Comparison of ENCODE assay signal across 18 cellular contexts in the genomic region with DNA sequence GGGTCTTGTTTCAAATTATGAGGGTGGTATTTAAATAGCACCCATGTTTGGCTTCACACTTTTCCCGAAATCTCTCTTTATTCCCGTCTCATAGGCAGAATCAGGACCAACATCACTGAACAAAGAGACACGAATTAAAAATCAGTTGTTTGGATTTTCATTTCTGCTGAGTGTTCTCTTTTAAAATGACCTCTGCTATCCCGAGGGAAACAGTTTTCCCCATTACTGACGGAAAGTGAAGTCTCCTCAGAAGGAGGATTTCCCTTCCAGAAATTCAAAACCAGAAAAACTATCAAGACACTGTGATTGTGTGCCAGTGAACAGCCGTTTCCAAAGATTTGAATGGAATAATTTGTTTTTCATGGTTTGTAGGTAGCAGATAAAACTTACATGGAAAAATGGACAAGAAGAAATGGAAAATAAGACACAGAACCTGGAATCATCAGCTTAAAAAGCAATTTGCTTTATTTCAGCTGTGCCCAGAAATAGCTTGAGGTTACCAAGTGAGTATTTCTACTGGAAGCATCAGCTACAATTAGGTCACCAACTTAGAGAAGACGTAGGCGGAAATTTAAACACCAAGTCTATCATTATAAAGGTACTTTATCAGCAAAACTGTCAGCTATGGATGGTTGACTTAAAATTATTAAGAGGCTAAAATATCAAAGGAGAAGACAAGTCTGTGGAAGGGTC.
DNase-seq lines count a peak whose midpoint lies in the region; ATAC-seq and TF ChIP-seq lines count a peak whose summit lies in the region.
"Had no signal": no experiment of that assay in that cellular context is flagged by ENCODE, and none has a peak within 500 bp of the region (broad histone marks: within the 10 kb centered on the region; RNA-seq: fewer than 3 reads in every experiment).

No MANE protein-coding gene starts in this region.

- no peak for ATAC-seq in CD4-positive, CD25-positive, alpha-beta regulatory T cell (ENCODE audit: low read depth in 2 of 2)
- no peak for ATAC-seq in DND-41 (ENCODE audit: insufficient read depth, low read depth)
- ATAC-seq in activated naive CD8-positive, alpha-beta T cell treated with anti-CD3 and anti-CD28 coated beads, Interleukin-2, amount 50 U/mL, for 24 hours = no peak
- ATAC-seq in Right ventricle myocardium superior (ENCODE audit: poor library complexity) = no peak
- ATAC-seq in GM21576 (IDR thresholded peaks at IDR 0.05; ENCODE audit: unreplicated experiment) = no peak

- no peaks in the 10 kb centered on the region for H3K9me3 ChIP-seq in CD4-positive, CD25-positive, alpha-beta regulatory T cell (ENCODE audit: control insufficient read depth in 2 of 2, low read length in 2 of 2)
- no peaks in the 10 kb centered on the region for H3K9me3 ChIP-seq in DND-41 (ENCODE audit: insufficient read depth, low read length, severe bottlenecking)
- H3K9me3 ChIP-seq: SK-N-SH had no signal

- peaks cover 36% of the 10 kb centered on the region for H3K36me3 Mint-ChIP-seq in CD4-positive, CD25-positive, alpha-beta regulatory T cell
- H3K36me3 Mint-ChIP-seq in activated naive CD8-positive, alpha-beta T cell treated with anti-CD3 and anti-CD28 coated beads, Interleukin-2, amount 50 U/mL, for 24 hours (ENCODE audit: low read depth) = peaks cover 6% of the 10 kb centered on the region
- no peaks in the 10 kb centered on the region for H3K36me3 Mint-ChIP-seq in nephron (ENCODE audit: low read depth)

- H3K4me3 Mint-ChIP-seq in CD4-positive, CD25-positive, alpha-beta regulatory T cell = no peak overlapping the region
- H3K4me3 Mint-ChIP-seq in activated naive CD8-positive, alpha-beta T cell treated with anti-CD3 and anti-CD28 coated beads, Interleukin-2, amount 50 U/mL, for 24 hours = no peak overlapping the region
- H3K4me3 Mint-ChIP-seq in nephron = no peak overlapping the region

- TF ChIP-seq CTCF in DND-41 (IDR thresholded peaks at IDR 0.05; ENCODE audit: borderline replicate concordance, extremely low read depth, low read length, poor library complexity, severe bottlenecking) (no peak), nephron (IDR thresholded peaks at IDR 0.05; ENCODE audit: unreplicated experiment in 3 of 3) (no peak)

- intact Hi-C loops in Right ventricle myocardium superior (cut with DNase I) = no loop called here

- no peak overlapping the region for H3K9ac ChIP-seq in DND-41 (ENCODE audit: low read depth, low read length)
- H3K9ac ChIP-seq: SK-N-SH had no signal

- no peak overlapping the region for H3K27ac ChIP-seq in CD4-positive, CD25-positive, alpha-beta regulatory T cell (ENCODE audit: insufficient read depth, low read length, poor library complexity, severe bottlenecking)
- 0 out of 2 replicates have a peak overlapping the region, but pooled peaks have one; percentile 7 for H3K27ac ChIP-seq in DND-41 (ENCODE audit: low read length)

- no peaks in the 10 kb centered on the region for H3K9me3 Mint-ChIP-seq in CD4-positive, CD25-positive, alpha-beta regulatory T cell
- H3K9me3 Mint-ChIP-seq in activated naive CD8-positive, alpha-beta T cell treated with anti-CD3 and anti-CD28 coated beads, Interleukin-2, amount 50 U/mL, for 24 hours = no peaks in the 10 kb centered on the region
- H3K9me3 Mint-ChIP-seq in nephron = no peaks in the 10 kb centered on the region

- H3K27ac Mint-ChIP-seq in CD4-positive, CD25-positive, alpha-beta regulatory T cell = peak overlapping the region in 2 of 3 donors; percentile 27 to 52
- peak overlapping the region; percentile 23 for H3K27ac Mint-ChIP-seq in activated naive CD8-positive, alpha-beta T cell treated with anti-CD3 and anti-CD28 coated beads, Interleukin-2, amount 50 U/mL, for 24 hours
- peak overlapping the region in 2 of 3 experiments; percentile 29 to 47 for H3K27ac Mint-ChIP-seq in nephron

- H3K79me2 ChIP-seq in DND-41 (ENCODE audit: insufficient read depth, low read length) = peaks cover 100% of the 10 kb centered on the region

- no peaks in the 10 kb centered on the region for H3K27me3 Mint-ChIP-seq in CD4-positive, CD25-positive, alpha-beta regulatory T cell
- no peaks in the 10 kb centered on the region for H3K27me3 Mint-ChIP-seq in activated naive CD8-positive, alpha-beta T cell treated with anti-CD3 and anti-CD28 coated beads, Interleukin-2, amount 50 U/mL, for 24 hours
- H3K27me3 Mint-ChIP-seq in nephron (ENCODE audit: low read depth) = peaks cover 3% of the 10 kb centered on the region

- no peak overlapping the region for H2AFZ ChIP-seq in DND-41 (ENCODE audit: low read depth, low read length)

- H3K4me1 Mint-ChIP-seq in CD4-positive, CD25-positive, alpha-beta regulatory T cell = peaks cover 37 to 84% (median 65%) of the 10 kb centered on the region in 4 donors
- H3K4me1 Mint-ChIP-seq in activated naive CD8-positive, alpha-beta T cell treated with anti-CD3 and anti-CD28 coated beads, Interleukin-2, amount 50 U/mL, for 24 hours = peaks cover 80% of the 10 kb centered on the region
- H3K4me1 Mint-ChIP-seq in nephron = peaks cover 50% of the 10 kb centered on the region

- peaks cover 50% of the 10 kb centered on the region for H3K4me1 ChIP-seq in CD4-positive, CD25-positive, alpha-beta regulatory T cell (ENCODE audit: control insufficient read depth, insufficient read depth, low read length, poor library complexity, severe bottlenecking)
- peaks cover 82% of the 10 kb centered on the region for H3K4me1 ChIP-seq in DND-41 (ENCODE audit: insufficient read depth, low read length)

- peaks cover 13% of the 10 kb centered on the region for H3K36me3 ChIP-seq in CD4-positive, CD25-positive, alpha-beta regulatory T cell (ENCODE audit: control insufficient read depth, insufficient read depth, low read length)
- H3K36me3 ChIP-seq in DND-41 (ENCODE audit: insufficient read depth, low read length) = peaks cover 66% of the 10 kb centered on the region

- H4K20me1 ChIP-seq in DND-41 (ENCODE audit: insufficient read depth, low read length) = peaks cover 45% of the 10 kb centered on the region

- H3K4me3 ChIP-seq in CD4-positive, CD25-positive, alpha-beta regulatory T cell (ENCODE audit: low read depth, low read length) = no peak overlapping the region
- no peak overlapping the region for H3K4me3 ChIP-seq in DND-41 (ENCODE audit: low read depth in 1 of 2, low read length in 2 of 2)

- no peak for DNase-seq in CD4-positive, CD25-positive, alpha-beta regulatory T cell
- DNase-seq in DND-41 (no peak), Right ventricle myocardium superior (no peak), GM19238 (ENCODE audit: insufficient read length, low spot score) (no peak)
- no peak for DNase-seq in activated naive CD8-positive, alpha-beta T cell treated with anti-CD3 and anti-CD28 coated beads, Interleukin-2, amount 50 U/mL, for 24 hours
- no peak for DNase-seq in stimulated activated CD4-positive, alpha-beta T cell treated with anti-CD3 and anti-CD28 coated beads, Interleukin-12 subunit alpha, Interleukin-12 subunit beta, amount 100 ng/mL, for 4 hours
- DNase-seq: ACHN, AML-193, Calu3, DMS79, HCEC 1CT, NCI-H1436 treated with DMSO at 0.1 percent for 48 hours, NCI-H2029 treated with DMSO at 0.1 percent for 48 hours, NCI-H524, SHP77, SK-N-SH had no signal

- H3K4me2 ChIP-seq in DND-41 (ENCODE audit: insufficient read depth, low read length) = no peak overlapping the region
- H3K4me2 ChIP-seq: SK-N-SH had no signal

- no peaks in the 10 kb centered on the region for H3K27me3 ChIP-seq in CD4-positive, CD25-positive, alpha-beta regulatory T cell (ENCODE audit: control insufficient read depth, insufficient read depth, low read length)
- H3K27me3 ChIP-seq in DND-41 (ENCODE audit: insufficient read depth, low read length, poor library complexity) = no peaks in the 10 kb centered on the region
